10 cellular contexts compared by ENCODE assay signal in genomic region chr9:110141118-110141797, GRCh38.
DNase-seq lines count a peak whose midpoint lies in the region; ATAC-seq and TF ChIP-seq lines count a peak whose summit lies in the region.
"Had no signal": no experiment of that assay in that cellular context is flagged by ENCODE, and none has a peak within 500 bp of the region (broad histone marks: within the 10 kb centered on the region; RNA-seq: fewer than 3 reads in every experiment).

No MANE protein-coding gene starts in this region.

- H3K9me3 ChIP-seq in mammary epithelial cell (replicated peaks; ENCODE audit: insufficient read depth, low read length) = no peaks in the 10 kb centered on the region
- H3K9me3 ChIP-seq in left lung = no peaks in the 10 kb centered on the region
- no peaks in the 10 kb centered on the region for H3K9me3 ChIP-seq in upper lobe of left lung
- H3K9me3 ChIP-seq in CD4-positive, alpha-beta memory T cell (ENCODE audit: control insufficient read depth in 1 of 2, low read length in 2 of 2) = no peaks in the 10 kb centered on the region

- H3K4me1 ChIP-seq in mammary epithelial cell (ENCODE audit: insufficient read depth, low read length) = peaks cover 28% of the 10 kb centered on the region
- H3K4me1 ChIP-seq in left lung = peaks cover 7 to 77% of the 10 kb centered on the region in 2 donors
- H3K4me1 ChIP-seq in upper lobe of left lung = peaks cover 32 to 66% (median 46%) of the 10 kb centered on the region in 4 donors
- H3K4me1 ChIP-seq in CD4-positive, alpha-beta memory T cell (ENCODE audit: insufficient read depth, low read length) = peaks cover 16% of the 10 kb centered on the region

- H3K36me3 ChIP-seq in mammary epithelial cell (ENCODE audit: insufficient read depth, low read length) (peaks cover 26% of the 10 kb centered on the region), left lung (peaks cover 0 to 25% of the 10 kb centered on the region in 2 donors), upper lobe of left lung (peaks cover 0 to 38% (median 26%) of the 10 kb centered on the region in 4 donors)
- H3K36me3 ChIP-seq in CD4-positive, alpha-beta memory T cell (ENCODE audit: insufficient read depth, low read length) = peaks cover 5% of the 10 kb centered on the region

- in situ Hi-C loops in mammary epithelial cell (cut with MboI; ENCODE audit: low sequenced_read_pairs in 2 of 2) = no loop called here

- 27% methylated on average over 9 of the region's 9 CpGs for WGBS in mammary epithelial cell (ENCODE audit: low coverage, missing lambda C conversion rate)
- 38 to 49% methylated on average over 9 of the region's 9 CpGs for WGBS in upper lobe of left lung, 2 donors

- H3K4me3 ChIP-seq in mammary epithelial cell (replicated peaks in 1 of 3; ENCODE audit: insufficient read depth in 1 of 3, low read depth in 2 of 3, low read length in 3 of 3) (no peak overlapping the region), left lung (no peak overlapping the region), upper lobe of left lung (no peak overlapping the region)
- H3K4me3 ChIP-seq in CD4-positive, alpha-beta memory T cell (ENCODE audit: low read length in 2 of 2) = no peak overlapping the region

- no peak overlapping the region for H2AFZ ChIP-seq in mammary epithelial cell (ENCODE audit: low read depth, low read length)

- H3K4me2 ChIP-seq in mammary epithelial cell (ENCODE audit: insufficient read depth, low read depth, low read length) = peak overlapping the region; percentile 66

- H3K27me3 ChIP-seq in mammary epithelial cell (ENCODE audit: insufficient read depth, low read length) = no peaks in the 10 kb centered on the region
- H3K27me3 ChIP-seq in left lung = no peaks in the 10 kb centered on the region
- no peaks in the 10 kb centered on the region for H3K27me3 ChIP-seq in upper lobe of left lung
- H3K27me3 ChIP-seq in CD4-positive, alpha-beta memory T cell (ENCODE audit: insufficient read depth, low read length) = no peaks in the 10 kb centered on the region

- TF ChIP-seq EP300 in upper lobe of left lung (IDR thresholded peaks at IDR 0.05) = peak in 1 of 4 donors; percentile 15

- H3K4me1 Mint-ChIP-seq in T-helper 2 cell treated with Interferon-gamma antibody and Interleukin-4, amounts not matched to agents 5 μg/mL and 100 μg/mL, for 36 hours (ENCODE audit: low read depth) = peaks cover 53% of the 10 kb centered on the region
- H3K4me1 Mint-ChIP-seq in CD4-positive, alpha-beta memory T cell = peaks cover 16 to 25% (median 20%) of the 10 kb centered on the region in 4 donors
- peaks cover 38% of the 10 kb centered on the region for H3K4me1 Mint-ChIP-seq in activated T-cell treated with anti-CD3 and anti-CD28 coated beads, Interleukin-2, amount 50 U/mL, for 72 hours (ENCODE audit: low read depth)

- ATAC-seq in left lung (peak; percentile 48), upper lobe of left lung (ENCODE audit: low FRiP score in 2 of 2) (peak in 1 of 2 donors; percentile 71)
- ATAC-seq in activated T-cell treated with anti-CD3 and anti-CD28 coated beads, Interleukin-2, amount 50 U/mL, for 72 hours (replicated peaks in 1 of 2) = no peak

- peaks cover 97% of the 10 kb centered on the region for H3K79me2 ChIP-seq in mammary epithelial cell (ENCODE audit: insufficient read depth, low read length)

- intact Hi-C loops in mammary epithelial cell (cut with micrococcal nuclease) (no loop called here), left lung (cut with DNase I) (no loop called here)
- intact Hi-C loops in CD4-positive, alpha-beta memory T cell (cut with micrococcal nuclease) = no loop called here

- no TSS peak for BruUV-seq in mammary epithelial cell (replicated peaks; lab: Mats Ljungman, UMichigan)

- H3K4me3 Mint-ChIP-seq in T-helper 2 cell treated with Interferon-gamma antibody and Interleukin-4, amounts not matched to agents 5 μg/mL and 100 μg/mL, for 36 hours = no peak overlapping the region
- H3K4me3 Mint-ChIP-seq in CD4-positive, alpha-beta memory T cell = no peak overlapping the region
- H3K4me3 Mint-ChIP-seq in activated T-cell treated with anti-CD3 and anti-CD28 coated beads, Interleukin-2, amount 50 U/mL, for 72 hours = no peak overlapping the region

- no peaks in the 10 kb centered on the region for H3K27me3 Mint-ChIP-seq in T-helper 2 cell treated with Interferon-gamma antibody and Interleukin-4, amounts not matched to agents 5 μg/mL and 100 μg/mL, for 36 hours (ENCODE audit: low read depth)
- H3K27me3 Mint-ChIP-seq in CD4-positive, alpha-beta memory T cell = no peaks in the 10 kb centered on the region
- no peaks in the 10 kb centered on the region for H3K27me3 Mint-ChIP-seq in activated T-cell treated with anti-CD3 and anti-CD28 coated beads, Interleukin-2, amount 50 U/mL, for 72 hours (ENCODE audit: low read depth)

- peak overlapping the region; percentile 63 for H3K27ac ChIP-seq in mammary epithelial cell (ENCODE audit: insufficient read depth, low read depth, low read length)
- peak overlapping the region in 1 of 2 donors; percentile 41 for H3K27ac ChIP-seq in left lung
- H3K27ac ChIP-seq in upper lobe of left lung = peak overlapping the region; percentile 7 to 54 (median 38)
- H3K27ac ChIP-seq in CD4-positive, alpha-beta memory T cell (ENCODE audit: low read depth, low read length) = no peak overlapping the region

- peak overlapping the region; percentile 26 for H3K27ac Mint-ChIP-seq in T-helper 2 cell treated with Interferon-gamma antibody and Interleukin-4, amounts not matched to agents 5 μg/mL and 100 μg/mL, for 36 hours
- no peak overlapping the region for H3K27ac Mint-ChIP-seq in CD4-positive, alpha-beta memory T cell
- H3K27ac Mint-ChIP-seq in activated T-cell treated with anti-CD3 and anti-CD28 coated beads, Interleukin-2, amount 50 U/mL, for 72 hours = no peak overlapping the region

- dilution Hi-C loops in mammary epithelial cell (cut with HindIII; ENCODE audit: low sequenced_read_pairs) = no loop called here

- TF ChIP-seq CTCF in mammary epithelial cell (conservative IDR thresholded peaks at IDR 0.05 in 1 of 2, IDR thresholded peaks at IDR 0.05 in 1 of 2; ENCODE audit: extremely low read depth in 1 of 2, insufficient read depth in 1 of 2, low read depth in 1 of 2, low read length in 2 of 2) (no peak), left lung (IDR thresholded peaks at IDR 0.05) (no peak), upper lobe of left lung (IDR thresholded peaks at IDR 0.05) (no peak)

- no peak for DNase-seq in T-helper 2 cell treated with Interferon-gamma antibody and Interleukin-4, amounts not matched to agents 5 μg/mL and 100 μg/mL, for 36 hours (ENCODE audit: low spot score)
- DNase-seq in T-helper 2 cell (no peak), mammary epithelial cell (peak; percentile 94), left lung (peak in 1 of 2 donors; percentile 54), upper lobe of left lung (peak in 1 of 2 donors; percentile 49), NCI-H82 treated with DMSO at 0.1 percent for 48 hours (lab: John Stamatoyannopoulos, UW; ENCODE audit: unreplicated experiment) (no peak)
- no peak for DNase-seq in CD4-positive, alpha-beta memory T cell
- no peak for DNase-seq in activated T-cell treated with anti-CD3 and anti-CD28 coated beads, Interleukin-2, amount 50 U/mL, for 72 hours
- DNase-seq: activated naive CD4-positive, alpha-beta T cell; NCI-H1092 treated with DMSO at 0.1 percent for 48 hours had no signal

- H4K20me1 ChIP-seq in mammary epithelial cell (ENCODE audit: insufficient read depth, low read length) = no peaks in the 10 kb centered on the region

- CTCF ChIA-PET in mammary epithelial cell (lab: Charles Lee; ENCODE audit: low non-redundant PET) = no interaction called here
- CTCF ChIA-PET in CD4-positive, alpha-beta memory T cell (lab: Charles Lee; ENCODE audit: partially characterized antibody) = no interaction called here

- no peak for TF ChIP-seq POLR2A in upper lobe of left lung (IDR thresholded peaks at IDR 0.05)

- peak overlapping the region; percentile 27 for H3K9ac ChIP-seq in mammary epithelial cell (ENCODE audit: insufficient read depth, low read length)

- H3K36me3 Mint-ChIP-seq in T-helper 2 cell treated with Interferon-gamma antibody and Interleukin-4, amounts not matched to agents 5 μg/mL and 100 μg/mL, for 36 hours (ENCODE audit: low read depth) = peaks cover 62% of the 10 kb centered on the region
- H3K36me3 Mint-ChIP-seq in CD4-positive, alpha-beta memory T cell = peaks cover 6 to 16% of the 10 kb centered on the region in 2 donors
- peaks cover 11 to 39% of the 10 kb centered on the region in 2 donors for H3K36me3 Mint-ChIP-seq in activated T-cell treated with anti-CD3 and anti-CD28 coated beads, Interleukin-2, amount 50 U/mL, for 72 hours (ENCODE audit: insufficient read depth in 2 of 2)

- POLR2A ChIA-PET in CD4-positive, alpha-beta memory T cell (lab: Charles Lee; ENCODE audit: partially characterized antibody) = no interaction called here

- no peaks in the 10 kb centered on the region for H3K9me3 Mint-ChIP-seq in T-helper 2 cell treated with Interferon-gamma antibody and Interleukin-4, amounts not matched to agents 5 μg/mL and 100 μg/mL, for 36 hours
- peaks cover 0 to 2% (median 0%) of the 10 kb centered on the region in 8 donors for H3K9me3 Mint-ChIP-seq in CD4-positive, alpha-beta memory T cell
- no peaks in the 10 kb centered on the region for H3K9me3 Mint-ChIP-seq in activated T-cell treated with anti-CD3 and anti-CD28 coated beads, Interleukin-2, amount 50 U/mL, for 72 hours
